21 cellular contexts compared by ENCODE assay signal in the genomic region with DNA sequence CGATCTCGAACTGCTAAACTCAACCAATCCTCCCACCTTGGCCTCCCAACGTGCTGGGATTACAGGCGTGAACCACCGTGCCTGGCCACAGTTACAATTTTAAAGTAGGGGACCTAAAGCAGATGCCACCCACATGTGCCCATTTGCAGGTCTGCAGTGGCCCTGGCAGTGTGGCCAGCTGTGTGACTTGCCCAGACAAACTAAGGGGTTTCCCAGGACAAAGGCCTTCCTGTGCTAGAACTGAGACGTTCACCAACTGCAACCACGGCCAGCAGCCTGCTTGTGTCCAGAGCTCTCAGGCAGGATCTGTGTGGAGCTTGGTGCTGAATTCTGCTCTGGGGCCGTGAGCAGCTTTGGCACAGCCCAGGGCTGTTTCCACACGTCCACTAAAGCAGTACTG. TPM values are rescaled to one million over a fixed set of nuclear protein-coding genes. Genes with fewer than 3 reads are reported as not detected.
DNase-seq lines count a peak whose midpoint lies in the region; TF ChIP-seq lines count a peak whose summit lies in the region.
"Had no signal": no experiment of that assay in that cellular context is flagged by ENCODE, and none has a peak within 500 bp of the region (broad histone marks: within the 10 kb centered on the region; RNA-seq: fewer than 3 reads in every experiment).

No MANE protein-coding gene starts in this region.

- no peak for TF ChIP-seq CTCF in ovary (IDR thresholded peaks at IDR 0.05)

- peaks cover 4% of the 10 kb centered on the region for H3K79me1 ChIP-seq in neuronal stem cell (ENCODE audit: low read depth, low read length)

- WGBS in neuronal stem cell (ENCODE audit: extremely low coverage in 2 of 2, insufficient read length in 2 of 2, insufficient replicate concordance in 1 of 2), 2 donors, result no CpG with 5 or more reads among the region's 9 CpGs
- 54 to 65% (median 57%) methylated on average over 9 of the region's 9 CpGs for WGBS in ovary, 3 donors

- H3K4me2 ChIP-seq in neuronal stem cell (ENCODE audit: insufficient read depth, low read length, poor library complexity, severe bottlenecking), result no peak overlapping the region

- no peak overlapping the region for H3K4ac ChIP-seq in neuronal stem cell (ENCODE audit: low read length)

- no peak overlapping the region for H3K18ac ChIP-seq in neuronal stem cell (ENCODE audit: low read length)

- no peak overlapping the region for H3K9ac ChIP-seq in neuronal stem cell (ENCODE audit: low read depth, low read length, poor library complexity)

- no peak overlapping the region for H2AFZ ChIP-seq in neuronal stem cell (ENCODE audit: low read length)

- H2AK5ac ChIP-seq in neuronal stem cell (ENCODE audit: low read depth, low read length), result peak overlapping the region; percentile 52

- peaks cover 31% of the 10 kb centered on the region for H3K36me3 ChIP-seq in CD4-positive, alpha-beta memory T cell (ENCODE audit: insufficient read depth, low read length)
- no peaks in the 10 kb centered on the region for H3K36me3 ChIP-seq in neuronal stem cell (replicated peaks in 1 of 2; ENCODE audit: control insufficient read depth in 2 of 2, insufficient read depth in 2 of 2, low read length in 2 of 2)
- H3K36me3 ChIP-seq in ovary, result no peaks in the 10 kb centered on the region
- H3K36me3 ChIP-seq: pancreas had no signal

- H3K23ac ChIP-seq in neuronal stem cell (ENCODE audit: low read depth, low read length, poor library complexity), result no peak overlapping the region

- peaks cover 27% of the 10 kb centered on the region for H3K4me1 ChIP-seq in CD4-positive, alpha-beta memory T cell (ENCODE audit: insufficient read depth, low read length)
- H3K4me1 ChIP-seq in neuronal stem cell (ENCODE audit: control insufficient read depth in 2 of 2, insufficient read depth in 1 of 2, low read depth in 1 of 2, low read length in 2 of 2), result no peaks in the 10 kb centered on the region
- no peaks in the 10 kb centered on the region for H3K4me1 ChIP-seq in ovary (ENCODE audit: insufficient read depth)
- H3K4me1 ChIP-seq: pancreas had no signal

- POLR2A ChIA-PET in CD4-positive, alpha-beta memory T cell (lab: Charles Lee; ENCODE audit: partially characterized antibody), result interaction anchor here (1.1 to 4.7 kb wide), 9 partner anchors 9 to 83 kb away, joined by 3 to 35 read pairs (median 4); a partner anchor contains a TSS

- no peak overlapping the region for H2BK5ac ChIP-seq in neuronal stem cell (ENCODE audit: low read length)

- peaks cover 18% of the 10 kb centered on the region for H3K36me3 Mint-ChIP-seq in activated naive CD4-positive, alpha-beta T cell treated with anti-CD3 and anti-CD28 coated beads, Interleukin-2, amount 10 ng/mL, durations not matched to agents 7 days and 5 days
- peaks cover 5 to 23% of the 10 kb centered on the region in 2 donors for H3K36me3 Mint-ChIP-seq in CD4-positive, alpha-beta memory T cell
- H3K36me3 Mint-ChIP-seq in dendritic cell treated with granulocyte-macrophage colony-stimulating factor and Interleukin-4, amounts not matched to agents 40 ng/mL and 50 ng/mL, for 4 days (ENCODE audit: low read depth), result peaks cover 51% of the 10 kb centered on the region

- no peaks in the 10 kb centered on the region for H3K27me3 ChIP-seq in CD4-positive, alpha-beta memory T cell (ENCODE audit: insufficient read depth, low read length)
- H3K27me3 ChIP-seq in neuronal stem cell (ENCODE audit: control insufficient read depth in 3 of 3, insufficient read depth in 3 of 3, low read depth in 1 of 3, low read length in 3 of 3) (peaks cover 0 to 48% (median 0%) of the 10 kb centered on the region in 3 experiments), ovary (no peaks in the 10 kb centered on the region)
- H3K27me3 ChIP-seq: pancreas had no signal

- H3K4me3 ChIP-seq in CD4-positive, alpha-beta memory T cell (ENCODE audit: low read length in 2 of 2), result no peak overlapping the region
- H3K4me3 ChIP-seq in neuronal stem cell (ENCODE audit: low read length in 2 of 2), result peak overlapping the region in 1 of 2 donors; percentile 18
- H3K4me3 ChIP-seq in ovary, result no peak overlapping the region
- H3K4me3 ChIP-seq: pancreas had no signal

- DNase-seq in activated naive CD4-positive, alpha-beta T cell treated with anti-CD3 and anti-CD28 coated beads, Interleukin-2, amount 10 ng/mL, durations not matched to agents 7 days and 5 days, result no peak
- no peak for DNase-seq in activated naive CD4-positive, alpha-beta T cell (lab: John Stamatoyannopoulos, UW)
- DNase-seq in CD4-positive, alpha-beta memory T cell, result no peak
- DNase-seq in neuronal stem cell (ENCODE audit: low spot score) (no peak), OCI-M2 (lab: John Stamatoyannopoulos, UW; ENCODE audit: unreplicated experiment) (no peak), NCI-H2081 treated with DMSO at 0.1 percent for 48 hours (lab: John Stamatoyannopoulos, UW) (no peak), ovary (no peak)
- DNase-seq: activated CD4-positive, alpha-beta T cell treated with anti-CD3 and anti-CD28 coated beads, Interleukin-2, amount 50 U/mL, for 1 hour; activated CD8-positive, alpha-beta memory T cell treated with anti-CD3 and anti-CD28 coated beads, Interleukin-2, amount 50 U/mL, for 4 hours; activated gamma-delta T cell treated with Interleukin-2 at 50 U/mL for 16 hours; C1 segment of cervical spinal cord; central memory CD4-positive, alpha-beta T cell; dermis blood vessel endothelial cell; mesendoderm; NCI-H2081; NCI-H345; NCI-H774; stimulated activated CD4-positive, alpha-beta T cell treated with anti-CD3 and anti-CD28 coated beads, Interleukin-4, amount 100 ng/mL, for 4 hours had no signal

- CTCF ChIA-PET in activated naive CD4-positive, alpha-beta T cell treated with anti-CD3 and anti-CD28 coated beads, Interleukin-2, amount 10 ng/mL, durations not matched to agents 7 days and 5 days (lab: Charles Lee), result interaction anchor here (1.2 kb wide), 2 partner anchors 9 to 83 kb away, joined by 3 to 5 read pairs; a partner anchor contains a TSS
- CTCF ChIA-PET in CD4-positive, alpha-beta memory T cell (lab: Charles Lee; ENCODE audit: partially characterized antibody), result interaction anchor here (0.7 to 3.4 kb wide), 8 partner anchors 9 to 83 kb away, joined by 3 to 14 read pairs (median 4); a partner anchor contains a TSS

- no peak overlapping the region for H2BK12ac ChIP-seq in neuronal stem cell (ENCODE audit: low read length)

- no peak overlapping the region for H3K27ac ChIP-seq in CD4-positive, alpha-beta memory T cell (ENCODE audit: low read depth, low read length)
- H3K27ac ChIP-seq in neuronal stem cell (replicated peaks; ENCODE audit: low read length) (no peak overlapping the region), ovary (no peak overlapping the region)
- H3K27ac ChIP-seq: pancreas had no signal

- H3K4me1 Mint-ChIP-seq in activated naive CD4-positive, alpha-beta T cell treated with anti-CD3 and anti-CD28 coated beads, Interleukin-2, amount 10 ng/mL, durations not matched to agents 7 days and 5 days, result peaks cover 34% of the 10 kb centered on the region
- peaks cover 15 to 29% (median 23%) of the 10 kb centered on the region in 4 donors for H3K4me1 Mint-ChIP-seq in CD4-positive, alpha-beta memory T cell
- peaks cover 72% of the 10 kb centered on the region for H3K4me1 Mint-ChIP-seq in dendritic cell treated with granulocyte-macrophage colony-stimulating factor and Interleukin-4, amounts not matched to agents 40 ng/mL and 50 ng/mL, for 4 days (ENCODE audit: low read depth)

- no peaks in the 10 kb centered on the region for H3K27me3 Mint-ChIP-seq in activated naive CD4-positive, alpha-beta T cell treated with anti-CD3 and anti-CD28 coated beads, Interleukin-2, amount 10 ng/mL, durations not matched to agents 7 days and 5 days
- no peaks in the 10 kb centered on the region for H3K27me3 Mint-ChIP-seq in CD4-positive, alpha-beta memory T cell
- no peaks in the 10 kb centered on the region for H3K27me3 Mint-ChIP-seq in dendritic cell treated with granulocyte-macrophage colony-stimulating factor and Interleukin-4, amounts not matched to agents 40 ng/mL and 50 ng/mL, for 4 days
- H3K27me3 Mint-ChIP-seq: stimulated activated naive CD8-positive, alpha-beta T cell treated with anti-CD3 and anti-CD28 coated beads, Interleukin-15, Interleukin-2, amounts not matched to agents 100 ng/mL and 50 ng/mL, for 24 hours had no signal

- no peak overlapping the region for H4K91ac ChIP-seq in neuronal stem cell (ENCODE audit: low read depth, low read length, poor library complexity)

- no peaks in the 10 kb centered on the region for H3K9me3 Mint-ChIP-seq in activated naive CD4-positive, alpha-beta T cell treated with anti-CD3 and anti-CD28 coated beads, Interleukin-2, amount 10 ng/mL, durations not matched to agents 7 days and 5 days
- H3K9me3 Mint-ChIP-seq in CD4-positive, alpha-beta memory T cell, result no peaks in the 10 kb centered on the region
- no peaks in the 10 kb centered on the region for H3K9me3 Mint-ChIP-seq in dendritic cell treated with granulocyte-macrophage colony-stimulating factor and Interleukin-4, amounts not matched to agents 40 ng/mL and 50 ng/mL, for 4 days
- H3K9me3 Mint-ChIP-seq: stimulated activated naive CD8-positive, alpha-beta T cell treated with anti-CD3 and anti-CD28 coated beads, Interleukin-15, Interleukin-2, amounts not matched to agents 100 ng/mL and 50 ng/mL, for 24 hours had no signal

- peak overlapping the region; percentile 62 for H3K27ac Mint-ChIP-seq in activated naive CD4-positive, alpha-beta T cell treated with anti-CD3 and anti-CD28 coated beads, Interleukin-2, amount 10 ng/mL, durations not matched to agents 7 days and 5 days
- H3K27ac Mint-ChIP-seq in CD4-positive, alpha-beta memory T cell, result peak overlapping the region; percentile 22 to 76 (median 65)
- peak overlapping the region; percentile 100 for H3K27ac Mint-ChIP-seq in dendritic cell treated with granulocyte-macrophage colony-stimulating factor and Interleukin-4, amounts not matched to agents 40 ng/mL and 50 ng/mL, for 4 days
- H3K27ac Mint-ChIP-seq: stimulated activated naive CD8-positive, alpha-beta T cell treated with anti-CD3 and anti-CD28 coated beads, Interleukin-15, Interleukin-2, amounts not matched to agents 100 ng/mL and 50 ng/mL, for 24 hours had no signal

- intact Hi-C loops in CD4-positive, alpha-beta memory T cell (cut with micrococcal nuclease), result no loop called here
- intact Hi-C loops in dendritic cell treated with granulocyte-macrophage colony-stimulating factor and Interleukin-4, amounts not matched to agents 40 ng/mL and 50 ng/mL, for 4 days (cut with micrococcal nuclease), result loop anchor here (5.0 kb wide), 2 partner anchors 37 to 43 kb away; no protein-coding TSS in a partner anchor
- intact Hi-C loops in ovary (cut with DNase I), result no loop called here

- H3K4me3 Mint-ChIP-seq in activated naive CD4-positive, alpha-beta T cell treated with anti-CD3 and anti-CD28 coated beads, Interleukin-2, amount 10 ng/mL, durations not matched to agents 7 days and 5 days, result no peak overlapping the region
- H3K4me3 Mint-ChIP-seq in CD4-positive, alpha-beta memory T cell, result peak overlapping the region in 1 of 8 donors; percentile 48
- H3K4me3 Mint-ChIP-seq in dendritic cell treated with granulocyte-macrophage colony-stimulating factor and Interleukin-4, amounts not matched to agents 40 ng/mL and 50 ng/mL, for 4 days, result no peak overlapping the region
- H3K4me3 Mint-ChIP-seq: stimulated activated naive CD8-positive, alpha-beta T cell treated with anti-CD3 and anti-CD28 coated beads, Interleukin-15, Interleukin-2, amounts not matched to agents 100 ng/mL and 50 ng/mL, for 24 hours had no signal

- TF ChIP-seq EP300 in ovary (IDR thresholded peaks at IDR 0.05), result no peak

- no peak for TF ChIP-seq POLR2A in ovary (IDR thresholded peaks at IDR 0.05)

- no peak overlapping the region for H2BK15ac ChIP-seq in neuronal stem cell (ENCODE audit: low read length)

- no peak overlapping the region for H2BK120ac ChIP-seq in neuronal stem cell (ENCODE audit: low read depth, low read length)

- H4K8ac ChIP-seq in neuronal stem cell (ENCODE audit: low read depth, low read length), result no peak overlapping the region

- no peak overlapping the region for H3K14ac ChIP-seq in neuronal stem cell (ENCODE audit: low read length)

- H3K9me3 ChIP-seq in CD4-positive, alpha-beta memory T cell (ENCODE audit: control insufficient read depth in 1 of 2, low read length in 2 of 2), result no peaks in the 10 kb centered on the region
- H3K9me3 ChIP-seq in neuronal stem cell (replicated peaks in 1 of 2; ENCODE audit: control insufficient read depth in 2 of 2, insufficient read depth in 1 of 2, low read depth in 1 of 2, low read length in 2 of 2) (no peaks in the 10 kb centered on the region), ovary (no peaks in the 10 kb centered on the region)
- H3K9me3 ChIP-seq: pancreas had no signal

RNA-seq across cellular contexts. Expression of a gene that starts 10.6 kb away (rescaled TPM):
- total RNA-seq in CD4-positive, alpha-beta memory T cell, result 100 to 1,000 TPM in 1 of 2 experiments, 10 to 100 TPM in 1; 98.7 to 110 TPM
- polyA plus RNA-seq in CD4-positive, alpha-beta memory T cell, result 10 to 100 TPM; 84.8 to 92.4 TPM
- polyA plus RNA-seq in neuronal stem cell (2013, experiment 1 of 2), result 134 TPM
- polyA plus RNA-seq in neuronal stem cell (2013, experiment 2 of 2), result 131 TPM
- total RNA-seq in ovary, result 100 to 1,000 TPM; 133 to 226 (median 143) TPM
- polyA plus RNA-seq in ovary, result 100 to 1,000 TPM; 144 to 420 TPM

RNA-seq across cellular contexts. Expression of a gene that starts 36.6 kb away (rescaled TPM):
- total RNA-seq in CD4-positive, alpha-beta memory T cell, result 100 to 1,000 TPM; 278 to 291 TPM
- polyA plus RNA-seq in CD4-positive, alpha-beta memory T cell, result 100 to 1,000 TPM; 538 to 575 TPM
- 0.06 TPM for polyA plus RNA-seq in neuronal stem cell (2013, experiment 1 of 2)
- 0.12 TPM for polyA plus RNA-seq in neuronal stem cell (2013, experiment 2 of 2)
- 10 to 100 TPM in 6 of 7 donors, 1 to 10 TPM in 1; 9.6 to 58.3 (median 17.6) TPM for total RNA-seq in ovary
- 10 to 100 TPM; 13.0 to 31.1 TPM for polyA plus RNA-seq in ovary

RNA-seq across cellular contexts. Expression of a gene that starts 55.8 kb away (rescaled TPM):
- total RNA-seq in CD4-positive, alpha-beta memory T cell, result 10 to 100 TPM; 17.7 to 21.6 TPM
- polyA plus RNA-seq in CD4-positive, alpha-beta memory T cell, result 10 to 100 TPM in 1 of 2 donors, 1 to 10 TPM in 1; 9.4 to 13.1 TPM
- 17.0 TPM for polyA plus RNA-seq in neuronal stem cell (2013, experiment 1 of 2)
- 16.6 TPM for polyA plus RNA-seq in neuronal stem cell (2013, experiment 2 of 2)
- total RNA-seq in ovary, result 10 to 100 TPM in 6 of 7 donors, 1 to 10 TPM in 1; 5.6 to 24.1 (median 17.2) TPM
- polyA plus RNA-seq in ovary, result 10 to 100 TPM in 1 of 2 donors, 1 to 10 TPM in 1; 5.6 to 14.0 TPM

Comparison
In these comparisons a context has a peak if more than half of its experiments do, and no peak if none do; other contexts are left out.
1. RNA of a gene that starts 36.6 kb away (total RNA-seq): 278 to 291 TPM in CD4-positive, alpha-beta memory T cell; 9.6 to 58.3 TPM in ovary; every median in the first group is over 4 times any median in the second.
2. Peak in every context shown above with its lines, with median percentiles within 50 percentile points of each other: H3K27ac Mint-ChIP-seq.